26 cellular contexts compared by ENCODE assay signal in the genomic region with DNA sequence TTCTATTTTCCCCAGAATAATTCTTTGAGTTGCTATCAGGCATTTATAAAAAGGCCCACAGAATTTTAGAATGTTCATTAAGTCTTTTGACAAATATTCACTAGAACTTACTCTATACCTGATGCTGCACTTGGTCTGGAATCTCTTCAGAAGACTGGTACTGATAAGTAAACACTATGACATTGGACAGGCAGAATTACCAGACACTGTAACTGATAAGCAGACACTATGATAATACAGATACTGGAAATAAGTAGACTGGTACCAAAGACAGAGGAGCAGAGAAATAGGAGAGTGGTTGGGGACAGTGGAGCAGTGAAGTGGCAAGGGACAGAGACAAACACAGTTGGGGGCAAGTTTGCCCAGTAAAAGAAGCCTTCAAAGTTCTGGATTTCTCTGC. TPM values are rescaled to one million over a fixed set of nuclear protein-coding genes. Genes with fewer than 3 reads are reported as not detected.
"Had no signal": no experiment of that assay in that cellular context is flagged by ENCODE, and none has a peak within 500 bp of the region (broad histone marks: within the 10 kb centered on the region; RNA-seq: fewer than 3 reads in every experiment).

No MANE protein-coding gene starts in this region.

- H3K4me3 ChIP-seq: neural progenitor cell, ovary, psoas muscle, right lobe of liver, sigmoid colon, stomach, thoracic aorta, thyroid gland, tibial nerve, upper lobe of left lung, vagina had no signal

- H3K4me2 ChIP-seq: neural progenitor cell had no signal

- H3K4me1 ChIP-seq: parathyroid adenoma, right lobe of liver, sigmoid colon, upper lobe of left lung, vagina had no signal

- DNase-seq: occipital lobe; ovary; posterior cingulate gyrus; psoas muscle; right cardiac atrium; right lobe of liver; sigmoid colon; small intestine; stimulated activated CD4-positive, alpha-beta T cell treated with anti-CD3 and anti-CD28 coated beads, Interleukin-15, amount 100 ng/mL, for 24 hours; stimulated activated CD4-positive, alpha-beta T cell treated with anti-CD3 and anti-CD28 coated beads, Interleukin-2, amount 100 ng/mL, for 24 hours; stimulated activated CD4-positive, alpha-beta T cell treated with anti-CD3 and anti-CD28 coated beads, Interleukin-2, amount 100 ng/mL, for 48 hours; stimulated activated CD4-positive, alpha-beta T cell treated with anti-CD3 and anti-CD28 coated beads, Interleukin-4, amount 100 ng/mL, for 24 hours; stimulated activated naive B cell treated with anti-CD40 and anti-IgM and Interleukin-4, amounts not matched to agents 10 μg/mL and 1 μg/mL and 100 μg/mL, for 72 hours; stimulated activated naive CD4-positive, alpha-beta T cell treated with Interleukin-2 at 50 U/mL for 16 hours; stomach; thyroid gland; trophoblast cell; upper lobe of left lung had no signal

- H3K27me3 ChIP-seq: neural progenitor cell, ovary, right lobe of liver, sigmoid colon, stomach, thyroid gland, tibial nerve, upper lobe of left lung, vagina had no signal

- H3K9ac ChIP-seq: neural progenitor cell, parathyroid adenoma had no signal

- H3K79me2 ChIP-seq: parathyroid adenoma had no signal

- H3K9me3 ChIP-seq: ovary, psoas muscle, right lobe of liver, sigmoid colon, stomach, thoracic aorta, thyroid gland, tibial nerve, upper lobe of left lung, vagina had no signal

- H3K27ac ChIP-seq: neural progenitor cell, ovary, parathyroid adenoma, psoas muscle, right lobe of liver, sigmoid colon, stomach, thoracic aorta, thyroid gland, tibial nerve, upper lobe of left lung, vagina had no signal

- H2AFZ ChIP-seq: neural progenitor cell, parathyroid adenoma had no signal

- H3K36me3 ChIP-seq: neural progenitor cell, ovary, right lobe of liver, sigmoid colon, stomach, thoracic aorta, thyroid gland, tibial nerve, upper lobe of left lung, vagina had no signal

RNA-seq across cellular contexts. Expression of a gene that starts 8.2 kb away (rescaled TPM):
- total RNA-seq: occipital lobe, progenitor cell of endocrine pancreas, renal cortical epithelial cell had no signal
- polyA plus RNA-seq: neural cell had no signal
